In the genomic region with DNA sequence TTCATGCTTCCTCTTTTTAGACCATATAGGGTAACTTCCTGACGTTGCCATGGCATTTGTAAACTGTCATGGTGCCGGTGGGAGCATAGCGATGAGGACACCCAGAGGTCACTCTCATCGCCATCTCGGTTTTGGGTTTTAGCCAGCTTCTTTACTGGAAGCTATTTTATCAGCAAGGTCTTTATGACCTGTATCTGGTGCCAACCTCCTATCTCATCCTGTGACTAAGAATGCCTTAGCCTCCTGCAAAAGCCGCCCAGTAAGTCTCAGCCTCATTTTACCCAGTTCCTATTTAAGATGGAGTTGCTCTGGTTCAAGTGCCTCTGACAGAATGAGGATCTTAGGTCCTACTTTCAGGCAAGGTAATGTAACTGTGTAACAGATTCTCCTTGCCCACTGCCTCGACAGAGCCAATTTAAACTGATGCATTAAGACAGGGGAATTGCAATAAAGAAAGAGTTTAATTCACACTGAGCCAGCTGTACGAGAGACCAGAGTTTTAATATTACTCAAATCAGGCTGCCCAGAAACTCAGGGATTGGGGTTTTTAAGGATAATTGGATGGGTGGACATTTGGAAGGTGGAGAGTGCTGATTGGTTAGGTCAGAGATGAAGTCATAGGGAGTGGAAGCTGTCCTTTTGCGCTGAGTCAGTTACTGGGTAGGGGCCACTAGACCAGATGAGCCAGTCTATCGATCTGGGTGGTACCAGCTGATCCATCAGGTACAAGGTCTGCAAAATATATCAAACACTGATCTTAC, we compare ENCODE assay signal across 1 cellular context.
TF ChIP-seq lines count a peak whose summit lies in the region.

No MANE protein-coding gene starts in this region.

TF ChIP-seq in K562, 482 proteins besides CTCF, POLR2A, EP300 and RAD21 (continued from another document and continues in another):
- TF ChIP-seq KLF1 (tag; IDR thresholded peaks at IDR 0.05), result peak; percentile 77; the same call in 1 of the 2 replicates
- TF ChIP-seq RBBP5 (IDR thresholded peaks at IDR 0.05; ENCODE audit: borderline replicate concordance, insufficient read depth, low read length, poor library complexity, severe bottlenecking), result no peak
- TF ChIP-seq ZC3H4 (CRISPR knock-in tag; IDR thresholded peaks at IDR 0.05; ENCODE audit: borderline replicate concordance), result no peak
- TF ChIP-seq GATA2 (CRISPR knock-in tag; IDR thresholded peaks at IDR 0.05), result no peak
- peak; percentile 86 for TF ChIP-seq GTF2A2 (tag; IDR thresholded peaks at IDR 0.05)
- no peak for TF ChIP-seq NUFIP1 (IDR thresholded peaks at IDR 0.05; ENCODE audit: partially characterized antibody)
- 0 out of 2 replicates have a peak, but pooled peaks have one; percentile 42 for TF ChIP-seq HIVEP1 (CRISPR knock-in tag; IDR thresholded peaks at IDR 0.05)
- TF ChIP-seq PPARD (CRISPR knock-in tag; IDR thresholded peaks at IDR 0.05), result 0 out of 2 replicates have a peak, but pooled peaks have one; percentile 9
- TF ChIP-seq NEUROD1 (IDR thresholded peaks at IDR 0.05; ENCODE audit: borderline replicate concordance, low read depth, low read length, partially characterized antibody), result no peak
- TF ChIP-seq RBM15 (IDR thresholded peaks at IDR 0.05; ENCODE audit: insufficient read depth, low read length), result no peak
- no peak for TF ChIP-seq GABPB1 (CRISPR knock-in tag; IDR thresholded peaks at IDR 0.05)
- no peak for TF ChIP-seq ZNF740 (CRISPR knock-in tag; IDR thresholded peaks at IDR 0.05)
- peak in 1 of 2 experiments; percentile 92; a peak in 2 of 4 replicates for TF ChIP-seq ZNF740 (tag; IDR thresholded peaks at IDR 0.05)
- TF ChIP-seq USF1 (CRISPR knock-in tag; IDR thresholded peaks at IDR 0.05), result no peak
- TF ChIP-seq TAF15 (IDR thresholded peaks at IDR 0.05; ENCODE audit: low read depth, low read length), result no peak
- no peak for TF ChIP-seq GABPB2 (CRISPR knock-in tag; conservative IDR thresholded peaks at IDR 0.05)
- TF ChIP-seq, protein P1, sequence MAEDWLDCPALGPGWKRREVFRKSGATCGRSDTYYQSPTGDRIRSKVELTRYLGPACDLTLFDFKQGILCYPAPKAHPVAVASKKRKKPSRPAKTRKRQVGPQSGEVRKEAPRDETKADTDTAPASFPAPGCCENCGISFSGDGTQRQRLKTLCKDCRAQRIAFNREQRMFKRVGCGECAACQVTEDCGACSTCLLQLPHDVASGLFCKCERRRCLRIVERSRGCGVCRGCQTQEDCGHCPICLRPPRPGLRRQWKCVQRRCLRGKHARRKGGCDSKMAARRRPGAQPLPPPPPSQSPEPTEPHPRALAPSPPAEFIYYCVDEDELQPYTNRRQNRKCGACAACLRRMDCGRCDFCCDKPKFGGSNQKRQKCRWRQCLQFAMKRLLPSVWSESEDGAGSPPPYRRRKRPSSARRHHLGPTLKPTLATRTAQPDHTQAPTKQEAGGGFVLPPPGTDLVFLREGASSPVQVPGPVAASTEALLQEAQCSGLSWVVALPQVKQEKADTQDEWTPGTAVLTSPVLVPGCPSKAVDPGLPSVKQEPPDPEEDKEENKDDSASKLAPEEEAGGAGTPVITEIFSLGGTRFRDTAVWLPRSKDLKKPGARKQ (CRISPR knock-in tag; IDR thresholded peaks at IDR 0.05), result no peak
- no peak for TF ChIP-seq ZNF655 (CRISPR knock-in tag; IDR thresholded peaks at IDR 0.05)
- TF ChIP-seq YY1 (IDR thresholded peaks at IDR 0.05; ENCODE audit: borderline replicate concordance in 1 of 3, control insufficient read depth in 1 of 3, extremely low read depth in 1 of 3, insufficient read depth in 3 of 3, insufficient read length in 1 of 3, insufficient replicate concordance in 2 of 3, low read depth in 1 of 3, low read length in 2 of 3), result peak in 2 of 3 experiments; percentile 12 to 70
- no peak for TF ChIP-seq ZNF444 (CRISPR knock-in tag; IDR thresholded peaks at IDR 0.05)
- TF ChIP-seq KDM2B (CRISPR knock-in tag; IDR thresholded peaks at IDR 0.05), result no peak
- TF ChIP-seq MEF2A (IDR thresholded peaks at IDR 0.05; ENCODE audit: control insufficient read depth, low read depth, low read length), result no peak
- peak; percentile 98 for TF ChIP-seq SMAD4 (CRISPR knock-in tag; conservative IDR thresholded peaks at IDR 0.05)
- TF ChIP-seq ARID1B (IDR thresholded peaks at IDR 0.05), result no peak
- no peak for TF ChIP-seq COPS2 (conservative IDR thresholded peaks at IDR 0.05)
- TF ChIP-seq ESRRA (IDR thresholded peaks at IDR 0.05; ENCODE audit: borderline replicate concordance, low read depth), result peak; percentile 97
- TF ChIP-seq ZNF12 (CRISPR knock-in tag; IDR thresholded peaks at IDR 0.05), result no peak
- no peak for TF ChIP-seq ZC3H11A (IDR thresholded peaks at IDR 0.05; ENCODE audit: low read depth, low read length)
- 0 out of 2 replicates have a peak, but pooled peaks have one; percentile 19 for TF ChIP-seq ZNF445 (CRISPR knock-in tag; IDR thresholded peaks at IDR 0.05; ENCODE audit: low read depth)
- TF ChIP-seq RBM22 (IDR thresholded peaks at IDR 0.05; ENCODE audit: low read depth, low read length, poor library complexity, severe bottlenecking), result no peak
- TF ChIP-seq, protein P2, sequence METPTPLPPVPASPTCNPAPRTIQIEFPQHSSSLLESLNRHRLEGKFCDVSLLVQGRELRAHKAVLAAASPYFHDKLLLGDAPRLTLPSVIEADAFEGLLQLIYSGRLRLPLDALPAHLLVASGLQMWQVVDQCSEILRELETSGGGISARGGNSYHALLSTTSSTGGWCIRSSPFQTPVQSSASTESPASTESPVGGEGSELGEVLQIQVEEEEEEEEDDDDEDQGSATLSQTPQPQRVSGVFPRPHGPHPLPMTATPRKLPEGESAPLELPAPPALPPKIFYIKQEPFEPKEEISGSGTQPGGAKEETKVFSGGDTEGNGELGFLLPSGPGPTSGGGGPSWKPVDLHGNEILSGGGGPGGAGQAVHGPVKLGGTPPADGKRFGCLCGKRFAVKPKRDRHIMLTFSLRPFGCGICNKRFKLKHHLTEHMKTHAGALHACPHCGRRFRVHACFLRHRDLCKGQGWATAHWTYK (CRISPR knock-in tag; IDR thresholded peaks at IDR 0.05), result no peak
- TF ChIP-seq STAT5A (IDR thresholded peaks at IDR 0.05; ENCODE audit: borderline replicate concordance, low read length), result no peak
- TF ChIP-seq, protein P3, sequence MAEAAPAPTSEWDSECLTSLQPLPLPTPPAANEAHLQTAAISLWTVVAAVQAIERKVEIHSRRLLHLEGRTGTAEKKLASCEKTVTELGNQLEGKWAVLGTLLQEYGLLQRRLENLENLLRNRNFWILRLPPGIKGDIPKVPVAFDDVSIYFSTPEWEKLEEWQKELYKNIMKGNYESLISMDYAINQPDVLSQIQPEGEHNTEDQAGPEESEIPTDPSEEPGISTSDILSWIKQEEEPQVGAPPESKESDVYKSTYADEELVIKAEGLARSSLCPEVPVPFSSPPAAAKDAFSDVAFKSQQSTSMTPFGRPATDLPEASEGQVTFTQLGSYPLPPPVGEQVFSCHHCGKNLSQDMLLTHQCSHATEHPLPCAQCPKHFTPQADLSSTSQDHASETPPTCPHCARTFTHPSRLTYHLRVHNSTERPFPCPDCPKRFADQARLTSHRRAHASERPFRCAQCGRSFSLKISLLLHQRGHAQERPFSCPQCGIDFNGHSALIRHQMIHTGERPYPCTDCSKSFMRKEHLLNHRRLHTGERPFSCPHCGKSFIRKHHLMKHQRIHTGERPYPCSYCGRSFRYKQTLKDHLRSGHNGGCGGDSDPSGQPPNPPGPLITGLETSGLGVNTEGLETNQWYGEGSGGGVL (CRISPR knock-in tag; IDR thresholded peaks at IDR 0.05), result 0 out of 2 replicates have a peak, but pooled peaks have one; percentile 51
- no peak for TF ChIP-seq CC2D1A (IDR thresholded peaks at IDR 0.05)
- TF ChIP-seq ZNF274 (IDR thresholded peaks at IDR 0.05; ENCODE audit: borderline replicate concordance, low read depth, low read length), result no peak
- no peak for TF ChIP-seq RNF2 (IDR thresholded peaks at IDR 0.05)
- TF ChIP-seq NFIX (CRISPR knock-in tag; IDR thresholded peaks at IDR 0.05; ENCODE audit: low read depth), result no peak
- TF ChIP-seq TFAP4 (CRISPR knock-in tag; IDR thresholded peaks at IDR 0.05; ENCODE audit: borderline replicate concordance), result no peak
- peak; percentile 89 for TF ChIP-seq DIDO1 (tag; IDR thresholded peaks at IDR 0.05; ENCODE audit: low read depth)
- peak; percentile 92 for TF ChIP-seq ZKSCAN8 (CRISPR knock-in tag; IDR thresholded peaks at IDR 0.05)
- TF ChIP-seq ZNF644 (tag; IDR thresholded peaks at IDR 0.05; ENCODE audit: low read depth), result peak; percentile 97
- TF ChIP-seq TEAD1 (CRISPR knock-in tag; IDR thresholded peaks at IDR 0.05), result peak in 1 of 2 experiments; percentile 88; a peak in 2 of 4 replicates
- no peak for TF ChIP-seq HOXB6 (CRISPR knock-in tag; IDR thresholded peaks at IDR 0.05; ENCODE audit: borderline replicate concordance)
- peak; percentile 87 for TF ChIP-seq ZNF311 (CRISPR knock-in tag; IDR thresholded peaks at IDR 0.05)
- peak; percentile 80; the same call in 1 of the 2 replicates for TF ChIP-seq ZNF76 (CRISPR knock-in tag; IDR thresholded peaks at IDR 0.05; ENCODE audit: borderline replicate concordance)
- TF ChIP-seq, protein P4, sequence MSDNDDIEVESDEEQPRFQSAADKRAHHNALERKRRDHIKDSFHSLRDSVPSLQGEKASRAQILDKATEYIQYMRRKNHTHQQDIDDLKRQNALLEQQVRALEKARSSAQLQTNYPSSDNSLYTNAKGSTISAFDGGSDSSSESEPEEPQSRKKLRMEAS (CRISPR knock-in tag; IDR thresholded peaks at IDR 0.05), result no peak
- no peak for TF ChIP-seq ZNF212 (CRISPR knock-in tag; IDR thresholded peaks at IDR 0.05)
- TF ChIP-seq MCM7 (IDR thresholded peaks at IDR 0.05), result no peak
- TF ChIP-seq TBL1XR1 (IDR thresholded peaks at IDR 0.05; ENCODE audit: low read length in 2 of 2), result no peak
- no peak for TF ChIP-seq CEBPB (tag; IDR thresholded peaks at IDR 0.05)
- no peak for TF ChIP-seq ZNF253 (CRISPR knock-in tag; conservative IDR thresholded peaks at IDR 0.05)
- TF ChIP-seq ZNF717 (CRISPR knock-in tag; IDR thresholded peaks at IDR 0.05), result no peak
- no peak for TF ChIP-seq NKRF (IDR thresholded peaks at IDR 0.05; ENCODE audit: borderline replicate concordance)
- no peak for TF ChIP-seq NCOA6 (IDR thresholded peaks at IDR 0.05)
- TF ChIP-seq, protein P5, sequence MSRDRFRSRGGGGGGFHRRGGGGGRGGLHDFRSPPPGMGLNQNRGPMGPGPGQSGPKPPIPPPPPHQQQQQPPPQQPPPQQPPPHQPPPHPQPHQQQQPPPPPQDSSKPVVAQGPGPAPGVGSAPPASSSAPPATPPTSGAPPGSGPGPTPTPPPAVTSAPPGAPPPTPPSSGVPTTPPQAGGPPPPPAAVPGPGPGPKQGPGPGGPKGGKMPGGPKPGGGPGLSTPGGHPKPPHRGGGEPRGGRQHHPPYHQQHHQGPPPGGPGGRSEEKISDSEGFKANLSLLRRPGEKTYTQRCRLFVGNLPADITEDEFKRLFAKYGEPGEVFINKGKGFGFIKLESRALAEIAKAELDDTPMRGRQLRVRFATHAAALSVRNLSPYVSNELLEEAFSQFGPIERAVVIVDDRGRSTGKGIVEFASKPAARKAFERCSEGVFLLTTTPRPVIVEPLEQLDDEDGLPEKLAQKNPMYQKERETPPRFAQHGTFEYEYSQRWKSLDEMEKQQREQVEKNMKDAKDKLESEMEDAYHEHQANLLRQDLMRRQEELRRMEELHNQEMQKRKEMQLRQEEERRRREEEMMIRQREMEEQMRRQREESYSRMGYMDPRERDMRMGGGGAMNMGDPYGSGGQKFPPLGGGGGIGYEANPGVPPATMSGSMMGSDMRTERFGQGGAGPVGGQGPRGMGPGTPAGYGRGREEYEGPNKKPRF (IDR thresholded peaks at IDR 0.05; ENCODE audit: low read depth, low read length), result no peak
- TF ChIP-seq TEAD2 (tag; IDR thresholded peaks at IDR 0.05), result peak; percentile 74; the same call in 1 of the 2 replicates
- peak; percentile 56; the same call in 1 of the 2 replicates for TF ChIP-seq ZNF165 (CRISPR knock-in tag; IDR thresholded peaks at IDR 0.05; ENCODE audit: borderline replicate concordance)
